ENCODE assay signal across 1 cellular context in genomic region chr17:19386974-19387920, GRCh38.
TF ChIP-seq lines count a peak whose summit lies in the region.

TSS of gene MFAP4 (minus strand) at chr17:19387190. CDS start at chr17:19387155, 35 bp downstream.

TF ChIP-seq in SK-N-SH, 30 proteins besides CTCF, POLR2A, EP300 and RAD21 (continued from another document):
- TF ChIP-seq USF2 (IDR thresholded peaks at IDR 0.05; ENCODE audit: borderline replicate concordance, low read depth, low read length) (no peak), GATA2 (CRISPR knock-in tag; IDR thresholded peaks at IDR 0.05) (peak; percentile 74), USF1 (IDR thresholded peaks at IDR 0.05; ENCODE audit: borderline replicate concordance, low read depth) (no peak), CHD2 (IDR thresholded peaks at IDR 0.05; ENCODE audit: low read length, partially characterized antibody) (peak; percentile 79), MXI1 (IDR thresholded peaks at IDR 0.05; ENCODE audit: low read depth, low read length) (peak; percentile 51; the same call in 1 of the 2 replicates), RFX5 (IDR thresholded peaks at IDR 0.05; ENCODE audit: low read length) (no peak), FOXM1 (IDR thresholded peaks at IDR 0.05; ENCODE audit: low read depth) (no peak; the same call in none of the 2 replicates), JUND (IDR thresholded peaks at IDR 0.05) (peak; percentile 23; the same call in 1 of the 2 replicates), TCF12 (IDR thresholded peaks at IDR 0.05) (peak; percentile 94), EZH2phosphoT487 (IDR thresholded peaks at IDR 0.05; ENCODE audit: borderline replicate concordance, low read depth) (no peak), RCOR1 (IDR thresholded peaks at IDR 0.05; ENCODE audit: low read length) (peak; percentile 64; the same call in 1 of the 2 replicates), POLR2AphosphoS5 (IDR thresholded peaks at IDR 0.05; ENCODE audit: low read depth, low read length) (peak; percentile 81), PBX3 (IDR thresholded peaks at IDR 0.05) (peak; percentile 49; the same call in 1 of the 2 replicates), NFIC (IDR thresholded peaks at IDR 0.05; ENCODE audit: borderline replicate concordance) (peak; percentile 76), ZBTB33 (IDR thresholded peaks at IDR 0.05; ENCODE audit: borderline replicate concordance, low read depth) (peak; percentile 22; the same call in 1 of the 2 replicates), IRF3 (IDR thresholded peaks at IDR 0.05; ENCODE audit: low read depth, low read length) (no peak), TEAD4 (IDR thresholded peaks at IDR 0.05; ENCODE audit: borderline replicate concordance, insufficient read depth) (peak; percentile 54; the same call in 1 of the 2 replicates), FOXJ3 (CRISPR knock-in tag; IDR thresholded peaks at IDR 0.05) (peak; percentile 95)
